Comparison of ENCODE assay signal across 8 cellular contexts in genomic region chr9:127423591-127423933, GRCh38. TPM values are rescaled to one million over a fixed set of nuclear protein-coding genes. Genes with fewer than 3 reads are reported as not detected.
DNase-seq lines count a peak whose midpoint lies in the region; ATAC-seq and TF ChIP-seq lines count a peak whose summit lies in the region.

No MANE protein-coding gene starts in this region.

- peak overlapping the region; percentile 46 for H3K27ac ChIP-seq in SJSA1

- intact Hi-C loops in sciatic nerve (cut with DNase I), result no loop called here

- DNase-seq in SJSA1 (ENCODE audit: low read depth in 1 of 2, low spot score in 2 of 2), result no peak
- no peak for DNase-seq in fibroblast of villous mesenchyme (ENCODE audit: low read depth)
- no peak for DNase-seq in sciatic nerve (ENCODE audit: low spot score)
- no peak for DNase-seq in NCI-H748 (lab: John Stamatoyannopoulos, UW; ENCODE audit: unreplicated experiment)
- no peak for DNase-seq in activated CD8-positive, alpha-beta memory T cell treated with anti-CD3 and anti-CD28 coated beads, Interleukin-2, amount 50 U/mL, for 4 hours
- no peak for DNase-seq in SW 1271 (lab: John Stamatoyannopoulos, UW)
- DNase-seq in 8988T, result no peak

- peaks cover 17% of the 10 kb centered on the region for H3K4me1 ChIP-seq in SJSA1 (replicated peaks)

- no peaks in the 10 kb centered on the region for H3K9me3 ChIP-seq in SJSA1 (replicated peaks)

- TF ChIP-seq CTCF in fibroblast of villous mesenchyme (IDR thresholded peaks at IDR 0.05; ENCODE audit: insufficient read depth, low read depth, low read length), result no peak

- peak; percentile 10 for ATAC-seq in GM18517 (IDR thresholded peaks at IDR 0.05; ENCODE audit: unreplicated experiment)
- ATAC-seq in sciatic nerve, result peak; percentile 15

- H3K36me3 ChIP-seq in SJSA1, result peaks cover 9% of the 10 kb centered on the region; the same call in 1 of the 2 replicates

- H3K4me3 ChIP-seq in SJSA1, result peak overlapping the region; percentile 75
- H3K4me3 ChIP-seq in fibroblast of villous mesenchyme (ENCODE audit: low read depth, low read length), result peak overlapping the region; percentile 97

- H3K27me3 ChIP-seq in SJSA1 (replicated peaks), result no peaks in the 10 kb centered on the region

RNA-seq across cellular contexts. Expression of gene ZNF79, which starts 0.6 kb away (rescaled TPM):
- total RNA-seq in SJSA1 (2014; rRNA removed; shearing (Covaris generic)), result 7.1 and 7.6 TPM in 2 replicates
- total RNA-seq in fibroblast of villous mesenchyme (10.6 and 12.5 TPM in 2 replicates), sciatic nerve (12.8 TPM)

RNA-seq across cellular contexts. Expression of gene SLC2A8, which starts 26.6 kb away (rescaled TPM):
- 17.4 and 35.2 TPM in 2 replicates for total RNA-seq in SJSA1 (2014; rRNA removed; shearing (Covaris generic))
- total RNA-seq in fibroblast of villous mesenchyme (8.2 and 9.3 TPM in 2 replicates), sciatic nerve (22.5 TPM)

RNA-seq across cellular contexts. Expression of gene RPL12, which starts 27.6 kb away (rescaled TPM):
- 1,639 and 1,700 TPM in 2 replicates for total RNA-seq in SJSA1 (2014; rRNA removed; shearing (Covaris generic))
- total RNA-seq in fibroblast of villous mesenchyme (798 and 844 TPM in 2 replicates), sciatic nerve (894 TPM)

RNA-seq across cellular contexts. Expression of gene LRSAM1, which starts 27.7 kb away (rescaled TPM):
- total RNA-seq in SJSA1 (2014; rRNA removed; shearing (Covaris generic)), result 5.3 and 6.9 TPM in 2 replicates
- total RNA-seq in fibroblast of villous mesenchyme (12.5 and 20.0 TPM in 2 replicates), sciatic nerve (27.0 TPM)
